In genomic region chrX:69162466-69162865, GRCh38 we compare ENCODE assay signal across 26 cellular contexts. TPM values are rescaled to one million over a fixed set of nuclear protein-coding genes. Genes with fewer than 3 reads are reported as not detected.
DNase-seq lines count a peak whose midpoint lies in the region; ATAC-seq, FAIRE-seq and TF ChIP-seq lines count a peak whose summit lies in the region.
"Had no signal": no experiment of that assay in that cellular context is flagged by ENCODE, and none has a peak within 500 bp of the region (broad histone marks: within the 10 kb centered on the region; RNA-seq: fewer than 3 reads in every experiment).

No MANE protein-coding gene starts in this region.

- H3K79me2 ChIP-seq in HCT116 (ENCODE audit: insufficient read depth, low read length) (no peaks in the 10 kb centered on the region), K562 (ENCODE audit: control insufficient read depth, insufficient read depth, low read length) (no peaks in the 10 kb centered on the region)

- H3K9me3 ChIP-seq in HCT116 (ENCODE audit: control insufficient read depth in 1 of 2, insufficient read depth in 1 of 2, low read depth in 1 of 2, low read length in 2 of 2) (no peaks in the 10 kb centered on the region), K562 (replicated peaks; ENCODE audit: control insufficient read depth, insufficient read depth, low read depth, low read length) (no peaks in the 10 kb centered on the region)
- H3K9me3 ChIP-seq: ascending aorta; BLaER1 treated with 17β-estradiol and CSF1 and Interleukin-3, amounts not matched to agents 10 nM and 100 nM; ovary; thoracic aorta had no signal

- POLR2A ChIA-PET in HCT116 (lab: Charles Lee), result no interaction called here
- POLR2A ChIA-PET in K562 (lab: Yijun Ruan, JAX), result interaction anchor here (0.6 to 0.9 kb wide), 2 partner anchors 11 to 468 kb away, joined by 3 read pairs; no protein-coding TSS in a partner anchor

- no peaks in the 10 kb centered on the region; a peak in 1 of 4 replicates for H3K36me3 ChIP-seq in HCT116 (ENCODE audit: control insufficient read depth in 1 of 2, insufficient read depth in 2 of 2, low read length in 2 of 2)
- no peaks in the 10 kb centered on the region; the same call in 2 of the 3 replicates for H3K36me3 ChIP-seq in K562 (ENCODE audit: control insufficient read depth, insufficient read depth, low read length)
- H3K36me3 ChIP-seq: ovary, thoracic aorta had no signal

- in situ Hi-C loops in K562 (cut with MboI), result no loop called here

- no peaks in the 10 kb centered on the region for H3K9me2 ChIP-seq in HCT116 (ENCODE audit: insufficient read depth)

- H3K4me1 ChIP-seq in HCT116 (ENCODE audit: control insufficient read depth in 1 of 2, insufficient read depth in 2 of 2, low read length in 2 of 2), result peaks cover 4 to 7% of the 10 kb centered on the region in 2 experiments; a peak in 3 of 4 replicates
- H3K4me1 ChIP-seq in K562 (replicated peaks in 1 of 2; ENCODE audit: control insufficient read depth in 2 of 2, insufficient read depth in 2 of 2, low read length in 2 of 2), result peaks cover 0 to 8% of the 10 kb centered on the region in 2 experiments; a peak in 2 of 5 replicates
- H3K4me1 ChIP-seq: ascending aorta had no signal

- no peak for TF ChIP-seq EP300 in K562 (IDR thresholded peaks at IDR 0.05; ENCODE audit: low read length)

- H3K36me3 Mint-ChIP-seq in activated naive CD4-positive, alpha-beta T cell treated with anti-CD3 and anti-CD28 coated beads, Interleukin-2, amount 10 ng/mL, durations not matched to agents 7 days and 5 days, result peaks cover 28% of the 10 kb centered on the region
- H3K36me3 Mint-ChIP-seq in activated naive CD4-positive, alpha-beta T cell treated with anti-CD3 and anti-CD28 coated beads for 36 hours (ENCODE audit: low read depth), result peaks cover 12% of the 10 kb centered on the region
- H3K36me3 Mint-ChIP-seq in neural crest cell (ENCODE audit: low read depth), result peaks cover 25% of the 10 kb centered on the region

- H3K27me3 Mint-ChIP-seq in activated naive CD4-positive, alpha-beta T cell treated with anti-CD3 and anti-CD28 coated beads, Interleukin-2, amount 10 ng/mL, durations not matched to agents 7 days and 5 days, result peaks cover 3% of the 10 kb centered on the region
- no peaks in the 10 kb centered on the region for H3K27me3 Mint-ChIP-seq in activated naive CD4-positive, alpha-beta T cell treated with anti-CD3 and anti-CD28 coated beads for 36 hours (ENCODE audit: low read depth)
- H3K27me3 Mint-ChIP-seq in neural crest cell (ENCODE audit: low read depth), result no peaks in the 10 kb centered on the region

- 33% methylated on average over 4 of the region's 7 CpGs for WGBS in K562 (ENCODE audit: insufficient coverage, low coverage, missing lambda C conversion rate)

- no peaks in the 10 kb centered on the region for H4K20me1 ChIP-seq in HCT116 (ENCODE audit: insufficient read depth)
- H4K20me1 ChIP-seq in K562 (replicated peaks; ENCODE audit: control insufficient read depth, insufficient read depth, low read length), result no peaks in the 10 kb centered on the region

- peak overlapping the region; percentile 77 for H3K27ac Mint-ChIP-seq in activated naive CD4-positive, alpha-beta T cell treated with anti-CD3 and anti-CD28 coated beads, Interleukin-2, amount 10 ng/mL, durations not matched to agents 7 days and 5 days
- H3K27ac Mint-ChIP-seq in activated naive CD4-positive, alpha-beta T cell treated with anti-CD3 and anti-CD28 coated beads for 36 hours, result no peak overlapping the region
- H3K27ac Mint-ChIP-seq in neural crest cell (ENCODE audit: unreplicated experiment), result no peak overlapping the region
- H3K27ac Mint-ChIP-seq: HFFc6 had no signal

- H3K9ac ChIP-seq in HCT116 (ENCODE audit: low read length) (no peak overlapping the region), K562 (ENCODE audit: insufficient read depth in 1 of 2, low read depth in 2 of 2, low read length in 2 of 2) (no peak overlapping the region)
- H3K9ac ChIP-seq: BLaER1 treated with 17β-estradiol and CSF1 and Interleukin-3, amounts not matched to agents 10 nM and 100 nM; GM23248 had no signal

- no peaks in the 10 kb centered on the region for H3K27me3 ChIP-seq in HCT116 (ENCODE audit: insufficient read depth, low read length)
- peaks cover 0 to 10% of the 10 kb centered on the region in 2 experiments; a peak in 1 of 5 replicates for H3K27me3 ChIP-seq in K562 (ENCODE audit: control insufficient read depth in 2 of 2, insufficient read depth in 2 of 2, low read length in 2 of 2)
- H3K27me3 ChIP-seq: ascending aorta, ovary had no signal

- intact Hi-C loops in activated naive CD4-positive, alpha-beta T cell treated with anti-CD3 and anti-CD28 coated beads for 36 hours (cut with micrococcal nuclease), result no loop called here
- intact Hi-C loops in HCT116 (cut with micrococcal nuclease), result no loop called here
- intact Hi-C loops in K562 (cut with micrococcal nuclease), result no loop called here

- peaks cover 32% of the 10 kb centered on the region for H3K4me1 Mint-ChIP-seq in activated naive CD4-positive, alpha-beta T cell treated with anti-CD3 and anti-CD28 coated beads, Interleukin-2, amount 10 ng/mL, durations not matched to agents 7 days and 5 days
- peaks cover 33% of the 10 kb centered on the region for H3K4me1 Mint-ChIP-seq in activated naive CD4-positive, alpha-beta T cell treated with anti-CD3 and anti-CD28 coated beads for 36 hours (ENCODE audit: low read depth)
- peaks cover 46% of the 10 kb centered on the region for H3K4me1 Mint-ChIP-seq in neural crest cell

- peak; percentile 25 for DNase-seq in activated naive CD4-positive, alpha-beta T cell treated with anti-CD3 and anti-CD28 coated beads, Interleukin-2, amount 10 ng/mL, durations not matched to agents 7 days and 5 days
- DNase-seq in activated naive CD4-positive, alpha-beta T cell treated with anti-CD3 and anti-CD28 coated beads for 36 hours, result no peak
- DNase-seq in HCT116 (ENCODE audit: low read depth, low spot score) (no peak), K562 (ENCODE audit: extremely low read depth in 1 of 4, low spot score in 3 of 4) (no peak), neural crest cell (ENCODE audit: low read depth, low spot score) (no peak), Ammon's horn (ENCODE audit: low spot score) (no peak)
- DNase-seq: activated T-cell treated with anti-CD3 and anti-CD28 coated beads for 4 hours; GM23248; heart right ventricle; HFFc6; NCI-H1105 treated with DMSO at 0.1 percent for 48 hours; NCI-H2029 treated with DMSO at 0.1 percent for 48 hours; NCI-H226; ovary; RPMI8226; stimulated activated CD4-positive, alpha-beta T cell treated with anti-CD3 and anti-CD28 coated beads, Interleukin-4, amount 100 ng/mL, for 1 hour; stimulated activated naive CD4-positive, alpha-beta T cell had no signal

- BruUV-seq in HCT116 (replicated peaks; lab: Mats Ljungman, UMichigan) (TSS peak; percentile 25), K562 (replicated peaks; lab: Mats Ljungman, UMichigan) (TSS peak; percentile 30)

- H3K9me1 ChIP-seq in K562 (ENCODE audit: control insufficient read depth, insufficient read depth, low read length), result no peaks in the 10 kb centered on the region

- no peak for TF ChIP-seq RAD21 in HCT116 (IDR thresholded peaks at IDR 0.05; ENCODE audit: low read depth)
- no peak for TF ChIP-seq RAD21 in K562 (CRISPR knock-in tag; conservative IDR thresholded peaks at IDR 0.05 in 1 of 2, IDR thresholded peaks at IDR 0.05 in 1 of 2)

- no peak for FAIRE-seq in K562 (lab: Jason Lieb, UNC)
- FAIRE-seq: G401.6, HepG2 had no signal

- no peak for ATAC-seq in HCT116
- ATAC-seq in K562, result no peak
- ATAC-seq in HG03521 (IDR thresholded peaks at IDR 0.05; ENCODE audit: unreplicated experiment), result no peak
- ATAC-seq in GM18511 (IDR thresholded peaks at IDR 0.05; ENCODE audit: unreplicated experiment), result no peak
- ATAC-seq: heart right ventricle, HepG2 had no signal

- TF ChIP-seq CTCF in HCT116 (IDR thresholded peaks at IDR 0.05 in 2 of 3, conservative IDR thresholded peaks at IDR 0.05 in 1 of 3; ENCODE audit: borderline replicate concordance in 1 of 3, insufficient read depth in 1 of 3, low read depth in 2 of 3, low read length in 2 of 3), result no peak
- no peak for TF ChIP-seq CTCF in K562 (IDR thresholded peaks at IDR 0.05 in 2 of 3, conservative IDR thresholded peaks at IDR 0.05 in 1 of 3; ENCODE audit: insufficient read depth in 2 of 3, low read depth in 1 of 3, low read length in 3 of 3)
- no peak for TF ChIP-seq CTCF in neural crest cell (conservative IDR thresholded peaks at IDR 0.05)

- TF ChIP-seq POLR2A in HCT116 (IDR thresholded peaks at IDR 0.05; ENCODE audit: borderline replicate concordance, extremely low read depth, insufficient read depth, insufficient read length) (no peak), K562 (conservative IDR thresholded peaks at IDR 0.05) (no peak)

- H3K4me3 Mint-ChIP-seq in activated naive CD4-positive, alpha-beta T cell treated with anti-CD3 and anti-CD28 coated beads, Interleukin-2, amount 10 ng/mL, durations not matched to agents 7 days and 5 days, result no peak overlapping the region
- no peak overlapping the region for H3K4me3 Mint-ChIP-seq in activated naive CD4-positive, alpha-beta T cell treated with anti-CD3 and anti-CD28 coated beads for 36 hours
- H3K4me3 Mint-ChIP-seq in neural crest cell, result peak overlapping the region; percentile 18
- H3K4me3 Mint-ChIP-seq: HFFc6 had no signal

- H3K4me2 ChIP-seq in HCT116 (ENCODE audit: low read length) (no peak overlapping the region), K562 (ENCODE audit: insufficient read depth, low read length) (no peak overlapping the region)
- H3K4me2 ChIP-seq: BLaER1 treated with 17β-estradiol and CSF1 and Interleukin-3, amounts not matched to agents 10 nM and 100 nM had no signal

- H3K4me3 ChIP-seq in HCT116 (replicated peaks in 1 of 2; ENCODE audit: low read depth in 1 of 2, low read length in 2 of 2), result no peak overlapping the region
- no peak overlapping the region for H3K4me3 ChIP-seq in K562
- H3K4me3 ChIP-seq: ascending aorta; BLaER1 treated with 17β-estradiol and CSF1 and Interleukin-3, amounts not matched to agents 10 nM and 100 nM; GM23248; heart right ventricle; ovary; SK-N-MC; thoracic aorta had no signal

- H2AFZ ChIP-seq in HCT116 (ENCODE audit: low read depth, low read length, poor library complexity, severe bottlenecking) (no peak overlapping the region), K562 (ENCODE audit: low read depth, low read length) (no peak overlapping the region)
- H2AFZ ChIP-seq: GM23248 had no signal

- H3K9me3 Mint-ChIP-seq in activated naive CD4-positive, alpha-beta T cell treated with anti-CD3 and anti-CD28 coated beads, Interleukin-2, amount 10 ng/mL, durations not matched to agents 7 days and 5 days, result no peaks in the 10 kb centered on the region
- H3K9me3 Mint-ChIP-seq in activated naive CD4-positive, alpha-beta T cell treated with anti-CD3 and anti-CD28 coated beads for 36 hours, result no peaks in the 10 kb centered on the region
- H3K9me3 Mint-ChIP-seq in neural crest cell, result no peaks in the 10 kb centered on the region
- H3K9me3 Mint-ChIP-seq: HFFc6 had no signal

- no peak overlapping the region for H3K27ac ChIP-seq in HCT116 (ENCODE audit: low read depth, low read length)
- no peak overlapping the region for H3K27ac ChIP-seq in K562 (ENCODE audit: extremely low read depth, low read depth, low read length)
- H3K27ac ChIP-seq: ascending aorta; BLaER1 treated with 17β-estradiol and CSF1 and Interleukin-3, amounts not matched to agents 10 nM and 100 nM; epithelial cell of prostate; GM23248; heart right ventricle; ovary; SK-N-MC; thoracic aorta had no signal

- RAD21 ChIA-PET in HCT116 (lab: Charles Lee; ENCODE audit: low non-redundant PET in 1 of 2, low total read pairs in 2 of 2, uncharacterized antibody in 2 of 2, unreplicated experiment in 2 of 2), result no interaction called here

- CTCF ChIA-PET in activated naive CD4-positive, alpha-beta T cell treated with anti-CD3 and anti-CD28 coated beads, Interleukin-2, amount 10 ng/mL, durations not matched to agents 7 days and 5 days (lab: Charles Lee), result no interaction called here
- CTCF ChIA-PET in activated naive CD4-positive, alpha-beta T cell treated with anti-CD3 and anti-CD28 coated beads for 36 hours (lab: Charles Lee), result no interaction called here
- CTCF ChIA-PET in HCT116 (lab: Charles Lee), result no interaction called here
- CTCF ChIA-PET in K562 (lab: Yijun Ruan, JAX; ENCODE audit: low intra/inter-chr PET ratio), result no interaction called here

RNA-seq across cellular contexts. Expression of gene PJA1, which starts 2.8 kb away (rescaled TPM):
- 10 to 100 TPM; 10.7 to 11.0 TPM for total RNA-seq in activated naive CD4-positive, alpha-beta T cell treated with anti-CD3 and anti-CD28 coated beads for 36 hours
- 15.7 TPM for total RNA-seq in HCT116 (2021; ENCODE audit: unreplicated experiment)
- polyA plus RNA-seq in HCT116 (2012), result 14.2 and 16.0 TPM in 2 replicates
- total RNA-seq in K562 (2011; cell fraction: chromatin; rRNA removed; ENCODE audit: low replicate concordance), result 1.6 and 4.7 TPM in 2 replicates
- total RNA-seq in K562 (2011; cell fraction: nucleolus; rRNA removed), result 0.92 and 1.3 TPM in 2 replicates
- 2.5 and 2.9 TPM in 2 replicates for total RNA-seq in K562 (2011; cell fraction: nucleoplasm; rRNA removed)
- total RNA-seq in K562 (2014; rRNA removed), result 3.9 and 4.3 TPM in 2 replicates
- 5.7 and 6.0 TPM in 2 replicates for total RNA-seq in K562 (2014; rRNA removed; fragmentation: Illumina TruSeq; extraction: Trizol)
- total RNA-seq in K562 (2015; rRNA removed; fragmentation: Illumina TruSeq; extraction: Trizol), result 4.0 TPM in 2 replicates
- 4.0 and 4.1 TPM in 2 replicates for total RNA-seq in K562 (2021)
- polyA plus RNA-seq in K562 (2011; rRNA removed), result 2.8 and 3.3 TPM in 2 replicates
- polyA plus RNA-seq in K562 (2011; cell fraction: cytosol; rRNA removed), result 2.9 and 4.0 TPM in 2 replicates
- 2.5 TPM in 2 replicates for polyA plus RNA-seq in K562 (2011; cell fraction: nucleus; rRNA removed)
- polyA plus RNA-seq in K562 (2012), result 5.0 and 6.4 TPM in 2 replicates
- 4.7 and 6.0 TPM in 2 replicates for polyA plus RNA-seq in K562 (2014; fragmentation: Illumina TruSeq; extraction: Trizol)
- 1 to 10 TPM; 1.6 to 1.8 TPM for polyA plus RNA-seq in K562 (2014; fragmentation: Nextera tagmentation; extraction: Ambion mirVana)
- polyA plus RNA-seq in K562 (2014; rRNA removed), result 3.2 and 3.6 TPM in 2 replicates
- 5.7 and 6.4 TPM in 2 replicates for polyA minus RNA-seq in K562 (2011; rRNA and poly(A)+ RNA removed)
- polyA minus RNA-seq in K562 (2011; cell fraction: cytosol; rRNA and poly(A)+ RNA removed), result 1.8 and 2.1 TPM in 2 replicates
- 0.81 and 0.89 TPM in 2 replicates for polyA minus RNA-seq in K562 (2011; cell fraction: nucleus; rRNA and poly(A)+ RNA removed)
- total RNA-seq in neural crest cell, result 53.3 and 59.5 TPM in 2 replicates
